Comparison of ENCODE assay signal across 9 cellular contexts in genomic region chr1:224170748-224171478, GRCh38. TPM values are rescaled to one million over a fixed set of nuclear protein-coding genes. Genes with fewer than 3 reads are reported as not detected.
A peak's percentile ranks its signal among the peaks of the same experiment; 100 is the strongest.
DNase-seq lines count a peak whose midpoint lies in the region; ATAC-seq, FAIRE-seq and TF ChIP-seq lines count a peak whose summit lies in the region.
"Had no signal": no experiment of that assay in that cellular context is flagged by ENCODE, and none has a peak within 500 bp of the region (broad histone marks: within the 10 kb centered on the region; RNA-seq: fewer than 3 reads in every experiment).

No MANE protein-coding gene starts in this region.

- H3K4me1 ChIP-seq in GM12878 (ENCODE audit: control insufficient read depth, insufficient read depth, low read length) (peaks cover 13% of the 10 kb centered on the region), lung (ENCODE audit: control insufficient read depth in 2 of 2, insufficient read depth in 2 of 2, low read length in 2 of 2) (peaks cover 5 to 6% of the 10 kb centered on the region in 2 donors)

- ATAC-seq in GM12878: peak; percentile 41; the same call in 2 of the 3 replicates
- peak; percentile 83 for ATAC-seq in lung (ENCODE audit: insufficient read depth, low FRiP score)

- SMC1A ChIA-PET in GM12878 (lab: Charles Lee; ENCODE audit: uncharacterized antibody, unreplicated experiment): interaction anchor here (2.4 to 2.6 kb wide), 2 partner anchors 8 to 11 kb away, joined by 14 read pairs; partner anchors contain the start of gene DEGS1

- CTCF ChIA-PET in GM10248 (lab: Yijun Ruan, JAX) (interaction anchor here (0.7 to 1.2 kb wide), 2 partner anchors 9 to 17 kb away, joined by 3 read pairs; no protein-coding TSS in a partner anchor), GM12878 (lab: Yijun Ruan, JAX) (interaction anchor here (0.6 to 2.1 kb wide), 4 partner anchors 8 to 96 kb away, joined by 3 to 13 read pairs (median 4); no protein-coding TSS in a partner anchor)

- peaks cover 3% of the 10 kb centered on the region; the same call in 2 of the 3 replicates for H3K9me3 ChIP-seq in GM12878 (replicated peaks; ENCODE audit: control insufficient read depth, insufficient read depth, low read length)
- H3K9me3 ChIP-seq in lung (ENCODE audit: control insufficient read depth in 2 of 2, insufficient read depth in 1 of 2, low read length in 1 of 2): no peaks in the 10 kb centered on the region

- no peak overlapping the region for H2AFZ ChIP-seq in GM12878 (ENCODE audit: control insufficient read depth, low read depth, low read length)

- DNase-seq in GM10248 (ENCODE audit: extremely low spot score) (no peak), MV-4-11 (lab: John Stamatoyannopoulos, UW) (peak; percentile 88), GM12878 (ENCODE audit: low read depth, low spot score) (no peak), lung (ENCODE audit: low spot score) (peak; percentile 34), COLO668 (lab: John Stamatoyannopoulos, UW; ENCODE audit: unreplicated experiment) (no peak), GOT3 (lab: John Stamatoyannopoulos, UW) (no peak), putamen (ENCODE audit: low spot score) (no peak), cerebellum (ENCODE audit: low spot score) (no peak)
- DNase-seq: right cardiac atrium had no signal

- RAD21 ChIA-PET in GM12878 (lab: Charles Lee; ENCODE audit: unreplicated experiment): interaction anchor here (0.7 kb wide), 1 partner anchor 22 kb away, joined by 3 read pairs; no protein-coding TSS in a partner anchor

- TF ChIP-seq RAD21 in GM12878 (IDR thresholded peaks at IDR 0.05; ENCODE audit: insufficient read depth, low read depth, low read length): peak; percentile 18; the same call in 1 of the 2 replicates

- POLR2A ChIA-PET in GM10248 (lab: Yijun Ruan, JAX) (no interaction called here), GM12878 (lab: Charles Lee) (interaction anchor here (1.3 kb wide), 1 partner anchor 10 kb away, joined by 4 read pairs; no protein-coding TSS in a partner anchor)

- H3K36me3 ChIP-seq in GM12878 (ENCODE audit: control insufficient read depth in 2 of 2, insufficient read depth in 2 of 2, low read length in 1 of 2) (no peaks in the 10 kb centered on the region), lung (ENCODE audit: control insufficient read depth in 2 of 2, insufficient read depth in 2 of 2, low read length in 2 of 2) (no peaks in the 10 kb centered on the region)

- no peak for TF ChIP-seq EP300 in GM12878 (IDR thresholded peaks at IDR 0.05; ENCODE audit: borderline replicate concordance in 1 of 2, control insufficient read depth in 1 of 2, low read depth in 2 of 2, low read length in 2 of 2)

- 70% methylated on average over 8 of the region's 9 CpGs for WGBS in GM12878 (ENCODE audit: insufficient coverage, insufficient replicate concordance, low lambda C conversion rate, missing lambda C conversion rate)
- 47 to 62% methylated on average over 9 of the region's 9 CpGs for WGBS in lung, 2 donors

- BruUV-seq in GM12878 (replicated peaks; lab: Mats Ljungman, UMichigan): no TSS peak

- no peaks in the 10 kb centered on the region for H3K79me2 ChIP-seq in GM12878 (ENCODE audit: control insufficient read depth, insufficient read depth, low read length)

- H3K9ac ChIP-seq in GM12878 (ENCODE audit: control insufficient read depth, insufficient read depth, low read length): no peak overlapping the region

- H3K4me2 ChIP-seq in GM12878 (ENCODE audit: control insufficient read depth, insufficient read depth): no peak overlapping the region

- H3K27ac ChIP-seq in GM12878 (ENCODE audit: control insufficient read depth, insufficient read depth): no peak overlapping the region
- H3K27ac ChIP-seq in lung (ENCODE audit: low read depth in 1 of 2, low read length in 1 of 2): no peak overlapping the region

- H3K27me3 ChIP-seq in GM12878 (replicated peaks in 1 of 2; ENCODE audit: control insufficient read depth in 2 of 2, insufficient read depth in 2 of 2, low read length in 1 of 2): no peaks in the 10 kb centered on the region
- H3K27me3 ChIP-seq in lung (ENCODE audit: control insufficient read depth, insufficient read depth): no peaks in the 10 kb centered on the region

- no peak for FAIRE-seq in GM12878 (lab: Jason Lieb, UNC)

- TF ChIP-seq POLR2A in GM12878 (IDR thresholded peaks at IDR 0.05; ENCODE audit: low read depth, low read length): no peak

- no peaks in the 10 kb centered on the region for H4K20me1 ChIP-seq in GM12878 (ENCODE audit: control insufficient read depth, insufficient read depth)

- intact Hi-C loops in GM12878 (cut with micrococcal nuclease; ENCODE audit: unreplicated experiment): no loop called here

- H3K4me3 ChIP-seq in GM12878: no peak overlapping the region
- no peak overlapping the region for H3K4me3 ChIP-seq in lung

- in situ Hi-C loops in GM12878 (cut with MboI): no loop called here

- peak; percentile 3 for TF ChIP-seq CTCF in GM10248 (IDR thresholded peaks at IDR 0.05; ENCODE audit: control extremely low read depth, extremely low read depth, low read depth, missing control alignments)
- TF ChIP-seq CTCF in GM12878 (IDR thresholded peaks at IDR 0.05 in 2 of 3, conservative IDR thresholded peaks at IDR 0.05 in 1 of 3; ENCODE audit: control insufficient read depth in 2 of 3, extremely low read depth in 1 of 3, insufficient read depth in 1 of 3, low read depth in 3 of 3, low read length in 3 of 3): peak in 2 of 3 experiments; percentile 31 to 33; a peak in 3 of 6 replicates
- peak; percentile 34 for TF ChIP-seq CTCF in lung (IDR thresholded peaks at IDR 0.05; ENCODE audit: control extremely low read depth, extremely low read depth)

TF ChIP-seq in GM12878, 131 proteins besides CTCF, POLR2A, EP300 and RAD21 (continues in another document):
- TF ChIP-seq ESRRA (IDR thresholded peaks at IDR 0.05; ENCODE audit: low read length): no peak
- 0 out of 4 replicates have a peak, but pooled peaks of 1 of the 2 experiments have one; percentile 14 for TF ChIP-seq IKZF2 (IDR thresholded peaks at IDR 0.05)
- TF ChIP-seq JUNB (IDR thresholded peaks at IDR 0.05): peak; percentile 53
- TF ChIP-seq CBX5 (IDR thresholded peaks at IDR 0.05; ENCODE audit: low read depth): 0 out of 2 replicates have a peak, but pooled peaks have one; percentile 38
- TF ChIP-seq ZNF274 (IDR thresholded peaks at IDR 0.05; ENCODE audit: insufficient read depth, insufficient read length): no peak
- TF ChIP-seq RCOR1 (conservative IDR thresholded peaks at IDR 0.05; ENCODE audit: low read depth, low read length): no peak

RNA-seq across cellular contexts. Expression of gene DEGS1, which starts 12.1 kb away (rescaled TPM):
- total RNA-seq in GM12878 (2013; cell fraction: nucleolus; rRNA removed): 99.6 and 106 TPM in 2 replicates
- total RNA-seq in GM12878 (2014; rRNA removed) (43.8 and 55.4 TPM in 2 replicates), GM12878 (2014; rRNA removed; fragmentation: Illumina TruSeq; extraction: Trizol) (39.8 and 41.4 TPM in 2 replicates), GM12878 (2021) (35.1 and 37.0 TPM in 2 replicates), lung (10 to 100 TPM; 65.8 to 69.7 TPM), cerebellum (39.9 TPM)
- 22.4 TPM for polyA plus RNA-seq in GM12878 (2011; ENCODE audit: low read depth)
- polyA plus RNA-seq in GM12878 (2011; rRNA removed) (133 and 183 TPM in 2 replicates), GM12878 (2014; fragmentation: Illumina TruSeq; extraction: Trizol) (57.8 and 71.8 TPM in 2 replicates), GM12878 (2014; fragmentation: Nextera tagmentation; extraction: Ambion mirVana) (10 to 100 TPM; 16.5 to 26.7 TPM), GM12878 (2014; rRNA removed) (39.6 and 48.1 TPM in 2 replicates), GM12878 (2016; fragmentation: Nextera tagmentation; extraction: Ambion mirVana) (10 to 100 TPM; 81.4 to 85.9 TPM), lung (10 to 100 TPM; 41.2 to 68.7 TPM)
- polyA plus RNA-seq in GM12878 (2011; cell fraction: cytosol; rRNA removed): 48.6 and 87.1 TPM in 2 replicates
- polyA plus RNA-seq in GM12878 (2011; cell fraction: nucleus; rRNA removed): 34.0 and 57.9 TPM in 2 replicates
- 26.6 and 28.4 TPM in 2 replicates for polyA plus RNA-seq in GM12878 (2012)
- 46.3 and 48.6 TPM in 2 replicates for polyA minus RNA-seq in GM12878 (2011; rRNA and poly(A)+ RNA removed)
- polyA minus RNA-seq in GM12878 (2011; cell fraction: cytosol; rRNA and poly(A)+ RNA removed): 18.7 and 28.2 TPM in 2 replicates
- polyA minus RNA-seq in GM12878 (2011; cell fraction: nucleus; rRNA and poly(A)+ RNA removed): 13.2 and 23.2 TPM in 2 replicates

RNA-seq across cellular contexts. Expression of gene FBXO28, which starts 57.0 kb away (rescaled TPM):
- 62.1 and 71.4 TPM in 2 replicates for total RNA-seq in GM12878 (2013; cell fraction: nucleolus; rRNA removed)
- total RNA-seq in GM12878 (2014; rRNA removed) (15.5 and 20.6 TPM in 2 replicates), GM12878 (2014; rRNA removed; fragmentation: Illumina TruSeq; extraction: Trizol) (17.7 and 18.1 TPM in 2 replicates), GM12878 (2021) (20.5 and 23.2 TPM in 2 replicates), lung (10 to 100 TPM; 27.4 to 41.5 TPM), cerebellum (42.8 TPM)
- polyA plus RNA-seq in GM12878 (2011; ENCODE audit: low read depth): 5.1 TPM
- polyA plus RNA-seq in GM12878 (2011; rRNA removed) (18.7 and 31.3 TPM in 2 replicates), GM12878 (2014; fragmentation: Illumina TruSeq; extraction: Trizol) (14.1 and 16.3 TPM in 2 replicates), GM12878 (2014; fragmentation: Nextera tagmentation; extraction: Ambion mirVana) (1 to 10 TPM; 4.3 to 4.5 TPM), GM12878 (2014; rRNA removed) (13.3 and 15.4 TPM in 2 replicates), GM12878 (2016; fragmentation: Nextera tagmentation; extraction: Ambion mirVana) (10 to 100 TPM; 18.7 to 21.5 TPM), lung (10 to 100 TPM; 10.1 to 11.9 TPM)
- 8.7 and 10.0 TPM in 2 replicates for polyA plus RNA-seq in GM12878 (2011; cell fraction: cytosol; rRNA removed)
- 9.9 and 10.9 TPM in 2 replicates for polyA plus RNA-seq in GM12878 (2011; cell fraction: nucleus; rRNA removed)
- 9.2 and 11.0 TPM in 2 replicates for polyA plus RNA-seq in GM12878 (2012)
- polyA minus RNA-seq in GM12878 (2011; rRNA and poly(A)+ RNA removed): 14.9 and 21.6 TPM in 2 replicates
- polyA minus RNA-seq in GM12878 (2011; cell fraction: cytosol; rRNA and poly(A)+ RNA removed): 5.1 and 8.5 TPM in 2 replicates
- 11.0 and 21.4 TPM in 2 replicates for polyA minus RNA-seq in GM12878 (2011; cell fraction: nucleus; rRNA and poly(A)+ RNA removed)

Comparison
In these comparisons a context has a peak if more than half of its experiments do, and no peak if none do; other contexts are left out.
1. DNase-seq: peak in MV-4-11 (single experiment) and lung (single experiment); none in GM10248 (single experiment), GM12878 (single experiment), COLO668 (single experiment), GOT3 (single experiment), putamen (single experiment) and cerebellum (single experiment).
2. Peak in every context shown above with its lines, with median percentiles within 50 percentile points of each other: CTCF ChIP-seq.